24 cellular contexts compared by ENCODE assay signal in genomic region chr9:27940535-27940934, GRCh38.
"Had no signal": no experiment of that assay in that cellular context is flagged by ENCODE, and none has a peak within 500 bp of the region (broad histone marks: within the 10 kb centered on the region; RNA-seq: fewer than 3 reads in every experiment).

No MANE protein-coding gene starts in this region.

- H3K4me1 Mint-ChIP-seq: activated CD4-positive, alpha-beta T cell treated with anti-CD3 and anti-CD28 coated beads, Interleukin-2, amount 10 ng/mL, durations not matched to agents 24 days and 14 days had no signal

- H3K4me1 ChIP-seq: adrenal gland, body of pancreas, breast epithelium had no signal

- H3K4me3 ChIP-seq: adrenal gland, body of pancreas, breast epithelium, coronary artery, MG63 had no signal

- H3K27me3 ChIP-seq: adrenal gland, body of pancreas, breast epithelium, MG63 had no signal

- ATAC-seq: activated naive CD4-positive, alpha-beta T cell treated with anti-CD3 and anti-CD28 coated beads, Interleukin-2, amount 50 U/mL, for 72 hours; activated T-cell treated with anti-CD3 and anti-CD28 coated beads, Interleukin-2, amount 50 U/mL, for 4 hours; body of pancreas had no signal

- H3K4me3 Mint-ChIP-seq: activated CD4-positive, alpha-beta T cell treated with anti-CD3 and anti-CD28 coated beads, Interleukin-2, amount 10 ng/mL, durations not matched to agents 24 days and 14 days; activated naive CD4-positive, alpha-beta T cell treated with anti-CD3 and anti-CD28 coated beads for 36 hours; activated T-cell treated with anti-CD3 and anti-CD28 coated beads, Interleukin-2, amount 50 U/mL, for 4 hours; activated T-helper 1 cell treated with anti-CD3 and anti-CD28 coated beads, Interleukin-12 subunit alpha, Interleukin-12 subunit beta, Interleukin-2, Interleukin-4 antibody, amounts not matched to agents 30 ng/mL and 10 ng/mL and 1 ng/mL, durations not matched to agents 14 hours and 24 hours and 36 hours had no signal

- H3K9me3 ChIP-seq: adrenal gland, body of pancreas, breast epithelium, MG63 had no signal

- H3K36me3 ChIP-seq: adrenal gland, breast epithelium, MG63 had no signal

- DNase-seq: activated CD4-positive, alpha-beta T cell treated with anti-CD3 and anti-CD28 coated beads, Interleukin-2, amount 10 ng/mL, durations not matched to agents 24 days and 14 days; activated CD4-positive, alpha-beta T cell treated with anti-CD3 and anti-CD28 coated beads, Interleukin-2, amount 50 U/mL, for 48 hours; activated CD8-positive, alpha-beta memory T cell treated with anti-CD3 and anti-CD28 coated beads, Interleukin-2, amount 50 U/mL, for 4 hours; activated gamma-delta T cell treated with Interleukin-2 at 50 U/mL for 16 hours; activated naive CD4-positive, alpha-beta T cell treated with anti-CD3 and anti-CD28 coated beads for 36 hours; activated T-cell treated with anti-CD3 and anti-CD28 coated beads for 4 hours; activated T-cell treated with anti-CD3 and anti-CD28 coated beads, Interleukin-2, amount 50 U/mL, for 4 hours; adrenal gland; body of pancreas; MG63; MV-4-11; NCI-H1092; NCI-H1436 treated with DMSO at 0.1 percent for 48 hours; NCI-H1694 treated with DMSO at 0.1 percent for 48 hours; NCI-H2029; NCI-H345; NCI-H524 treated with DMSO at 0.1 percent for 48 hours; NCI-H748 treated with DMSO at 0.1 percent for 48 hours; Right ventricle myocardium superior; SW 1271 had no signal

- H3K36me3 Mint-ChIP-seq: activated naive CD4-positive, alpha-beta T cell treated with anti-CD3 and anti-CD28 coated beads, Interleukin-2, amount 50 U/mL, for 72 hours had no signal

- H3K27ac Mint-ChIP-seq: activated CD4-positive, alpha-beta T cell treated with anti-CD3 and anti-CD28 coated beads, Interleukin-2, amount 10 ng/mL, durations not matched to agents 24 days and 14 days; activated naive CD4-positive, alpha-beta T cell treated with anti-CD3 and anti-CD28 coated beads for 36 hours; activated naive CD4-positive, alpha-beta T cell treated with anti-CD3 and anti-CD28 coated beads, Interleukin-2, amount 50 U/mL, for 72 hours; activated T-helper 1 cell treated with anti-CD3 and anti-CD28 coated beads, Interleukin-12 subunit alpha, Interleukin-12 subunit beta, Interleukin-2, Interleukin-4 antibody, amounts not matched to agents 30 ng/mL and 10 ng/mL and 1 ng/mL, durations not matched to agents 14 hours and 24 hours and 36 hours had no signal

- H3K9me3 Mint-ChIP-seq: activated CD4-positive, alpha-beta T cell treated with anti-CD3 and anti-CD28 coated beads, Interleukin-2, amount 10 ng/mL, durations not matched to agents 24 days and 14 days; activated naive CD4-positive, alpha-beta T cell treated with anti-CD3 and anti-CD28 coated beads for 36 hours; activated T-helper 1 cell treated with anti-CD3 and anti-CD28 coated beads, Interleukin-12 subunit alpha, Interleukin-12 subunit beta, Interleukin-2, Interleukin-4 antibody, amounts not matched to agents 30 ng/mL and 10 ng/mL and 1 ng/mL, durations not matched to agents 14 hours and 24 hours and 36 hours had no signal

- H3K27me3 Mint-ChIP-seq: activated CD4-positive, alpha-beta T cell treated with anti-CD3 and anti-CD28 coated beads, Interleukin-2, amount 10 ng/mL, durations not matched to agents 24 days and 14 days had no signal

- H3K27ac ChIP-seq: adrenal gland, body of pancreas, breast epithelium, coronary artery had no signal
